ENCODE assay signal across 11 cellular contexts in the genomic region with DNA sequence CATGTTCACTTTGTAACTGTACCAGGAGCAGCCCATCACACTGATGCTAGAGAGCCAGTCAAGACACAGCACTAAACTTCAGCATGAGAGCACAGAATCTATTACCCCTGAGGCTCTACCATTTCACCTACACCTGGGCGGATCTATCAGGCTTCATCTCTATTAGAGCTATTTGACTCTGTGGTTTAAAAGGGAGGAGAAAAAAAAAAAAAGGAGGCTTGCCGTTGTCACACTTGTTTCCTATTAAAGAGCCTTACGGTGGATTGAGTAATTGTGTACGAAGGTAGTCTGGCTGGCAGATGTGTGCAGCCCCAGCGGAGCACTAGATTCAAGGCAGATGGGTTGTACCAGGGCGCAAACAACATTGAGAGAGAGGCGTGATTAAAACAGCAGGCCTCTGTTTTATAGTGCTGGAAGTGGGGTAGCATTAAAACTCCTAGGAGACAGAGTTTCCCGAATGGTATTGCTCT.
DNase-seq lines count a peak whose midpoint lies in the region; TF ChIP-seq lines count a peak whose summit lies in the region.
"Had no signal": no experiment of that assay in that cellular context is flagged by ENCODE, and none has a peak within 500 bp of the region (broad histone marks: within the 10 kb centered on the region; RNA-seq: fewer than 3 reads in every experiment).

No MANE protein-coding gene starts in this region.

- no peaks in the 10 kb centered on the region for H3K79me2 ChIP-seq in smooth muscle cell (ENCODE audit: low read depth)

- peak overlapping the region; percentile 34 for H3K4me3 ChIP-seq in smooth muscle cell

- H2AFZ ChIP-seq in smooth muscle cell (ENCODE audit: low read depth) = peak overlapping the region; percentile 4

- DNase-seq in GM04504 (ENCODE audit: low read depth) = peak; percentile 84
- DNase-seq in NCI-H2227 treated with DMSO at 0.1 percent for 48 hours (lab: John Stamatoyannopoulos, UW) = peak; percentile 55
- peak; percentile 89 for DNase-seq in fibroblast of gingiva (ENCODE audit: low read depth)
- no peak for DNase-seq in smooth muscle cell (lab: John Stamatoyannopoulos, UW; ENCODE audit: unreplicated experiment)
- no peak for DNase-seq in OCI-M2 (lab: John Stamatoyannopoulos, UW; ENCODE audit: unreplicated experiment)
- DNase-seq in ecto neural progenitor cell (ENCODE audit: low spot score) = no peak
- no peak for DNase-seq in stimulated activated CD4-positive, alpha-beta T cell treated with anti-CD3 and anti-CD28 coated beads, Interleukin-15, amount 100 ng/mL, for 24 hours
- DNase-seq: hippocampal formation, MV-4-11, T-cell had no signal

- H3K27me3 ChIP-seq in smooth muscle cell (ENCODE audit: low read depth) = no peaks in the 10 kb centered on the region

- no peaks in the 10 kb centered on the region for H3K4me1 ChIP-seq in smooth muscle cell (ENCODE audit: low read depth)

- no peak overlapping the region for H3K27ac ChIP-seq in smooth muscle cell (ENCODE audit: low read depth)
- H3K27ac ChIP-seq: epithelial cell of prostate had no signal

- no peaks in the 10 kb centered on the region for H4K20me1 ChIP-seq in smooth muscle cell (ENCODE audit: low read depth)

- WGBS in smooth muscle cell (ENCODE audit: low lambda C conversion rate) = 56% methylated on average over 8 of the region's 8 CpGs

- H3K36me3 ChIP-seq in smooth muscle cell (ENCODE audit: low read depth) = no peaks in the 10 kb centered on the region

- no peaks in the 10 kb centered on the region for H3F3A ChIP-seq in smooth muscle cell (ENCODE audit: low read depth)

- H3K9ac ChIP-seq in smooth muscle cell (ENCODE audit: low read depth) = no peak overlapping the region

- H3K9me3 ChIP-seq in smooth muscle cell (replicated peaks; ENCODE audit: low read depth) = no peaks in the 10 kb centered on the region

- no peak overlapping the region for H3K4me2 ChIP-seq in smooth muscle cell

- TF ChIP-seq CTCF in smooth muscle cell (IDR thresholded peaks at IDR 0.05; ENCODE audit: borderline replicate concordance, insufficient read depth, poor library complexity, severe bottlenecking) = no peak

Comparison
In these comparisons a context has a peak if more than half of its experiments do, and no peak if none do; other contexts are left out.
1. DNase-seq: peak in GM04504 (single experiment), NCI-H2227 treated with DMSO at 0.1 percent for 48 hours (single experiment) and fibroblast of gingiva (single experiment); none in smooth muscle cell (single experiment), OCI-M2 (single experiment), ecto neural progenitor cell (single experiment) and stimulated activated CD4-positive, alpha-beta T cell treated with anti-CD3 and anti-CD28 coated beads, Interleukin-15, amount 100 ng/mL, for 24 hours (single experiment).